Comparison of ENCODE assay signal across 1 cellular context in the genomic region with DNA sequence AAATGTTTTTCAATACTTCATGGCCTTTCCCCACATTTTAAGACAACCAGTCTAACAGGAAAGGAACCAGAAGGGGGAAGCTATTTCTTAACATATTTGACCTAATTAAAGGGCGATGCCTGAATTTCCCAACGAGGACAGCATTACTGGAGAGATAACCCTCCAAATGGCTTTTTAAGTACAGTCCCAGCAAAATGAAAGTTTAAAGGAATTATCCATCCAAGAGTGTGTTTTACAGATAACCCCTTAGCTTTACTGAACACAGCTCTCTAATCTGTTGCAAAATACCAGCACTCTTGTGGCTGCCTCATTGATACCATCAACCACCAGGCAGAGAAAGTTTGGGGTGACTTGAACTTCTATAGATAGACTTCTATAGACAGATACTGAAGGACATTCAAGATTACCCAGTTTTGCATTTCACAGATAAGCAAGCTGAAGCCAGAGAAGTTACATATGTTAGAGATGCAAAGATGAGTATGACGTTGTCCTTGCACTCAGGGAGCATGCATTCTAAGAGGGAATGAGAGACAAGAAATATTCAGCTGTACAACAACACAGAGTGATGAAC.
A peak's percentile ranks its signal among the peaks of the same experiment; 100 is the strongest.
TF ChIP-seq lines count a peak whose summit lies in the region.

No MANE protein-coding gene starts in this region.

TF ChIP-seq in K562, 482 proteins besides CTCF, POLR2A, EP300 and RAD21 (continued from another document and continues in another):
- TF ChIP-seq PKNOX1 (IDR thresholded peaks at IDR 0.05) (no peak), KAT7 (CRISPR knock-in tag; IDR thresholded peaks at IDR 0.05; ENCODE audit: borderline replicate concordance) (no peak), ZNF431 (CRISPR knock-in tag; IDR thresholded peaks at IDR 0.05) (no peak), NR3C1 (CRISPR knock-in tag; IDR thresholded peaks at IDR 0.05) (no peak), HDAC8 (tag; IDR thresholded peaks at IDR 0.05) (no peak), MTA3 (IDR thresholded peaks at IDR 0.05; ENCODE audit: borderline replicate concordance) (0 out of 2 replicates have a peak, but pooled peaks have one; percentile 80), HCFC1 (IDR thresholded peaks at IDR 0.05; ENCODE audit: low read depth, low read length) (no peak), GABPA (tag; conservative IDR thresholded peaks at IDR 0.05; ENCODE audit: low read depth) (peak; percentile 51; the same call in 1 of the 2 replicates), CC2D1A (IDR thresholded peaks at IDR 0.05) (peak; percentile 91; the same call in 1 of the 2 replicates), NONO (IDR thresholded peaks at IDR 0.05; ENCODE audit: low read depth in 2 of 2, low read length in 1 of 2) (peak in 1 of 2 experiments; percentile 36; a peak in 1 of 4 replicates), ZNF224 (CRISPR knock-in tag; IDR thresholded peaks at IDR 0.05) (no peak), POLR2AphosphoS2 (IDR thresholded peaks at IDR 0.05; ENCODE audit: low read length) (no peak), ZNF77 (CRISPR knock-in tag; IDR thresholded peaks at IDR 0.05) (no peak), TAF7 (tag; IDR thresholded peaks at IDR 0.05) (no peak), CSDE1 (IDR thresholded peaks at IDR 0.05) (no peak), KDM1A (IDR thresholded peaks at IDR 0.05) (peak; percentile 93 to 95), HMBOX1 (IDR thresholded peaks at IDR 0.05) (peak; percentile 68; the same call in 1 of the 2 replicates), GTF2E2 (tag; IDR thresholded peaks at IDR 0.05) (no peak), ZNF57 (CRISPR knock-in tag; IDR thresholded peaks at IDR 0.05) (no peak), ZBED1 (IDR thresholded peaks at IDR 0.05) (no peak), CREM (IDR thresholded peaks at IDR 0.05; ENCODE audit: low read depth) (peak; percentile 86), ZNF174 (CRISPR knock-in tag; IDR thresholded peaks at IDR 0.05) (no peak), ZNF668 (CRISPR knock-in tag; IDR thresholded peaks at IDR 0.05) (no peak), SP2 (IDR thresholded peaks at IDR 0.05; ENCODE audit: extremely low read depth, low read depth, low read length, poor library complexity, severe bottlenecking) (no peak), C11orf30 (IDR thresholded peaks at IDR 0.05; ENCODE audit: low read depth) (no peak), ZNF140 (CRISPR knock-in tag; IDR thresholded peaks at IDR 0.05) (no peak), MCM7 (IDR thresholded peaks at IDR 0.05) (no peak), ZNF445 (CRISPR knock-in tag; IDR thresholded peaks at IDR 0.05; ENCODE audit: low read depth) (no peak), FOXA3 (CRISPR knock-in tag; conservative IDR thresholded peaks at IDR 0.05 in 1 of 2, IDR thresholded peaks at IDR 0.05 in 1 of 2) (peak in 1 of 2 experiments; percentile 5; a peak in 2 of 4 replicates), ARID3B (CRISPR knock-in tag; IDR thresholded peaks at IDR 0.05; ENCODE audit: borderline replicate concordance) (no peak), HDAC2 (IDR thresholded peaks at IDR 0.05) (peak; percentile 91), ZNF395 (CRISPR knock-in tag; IDR thresholded peaks at IDR 0.05) (no peak; the same call in 1 of the 2 replicates), SRF (CRISPR knock-in tag; IDR thresholded peaks at IDR 0.05) (no peak), ZBTB9 (CRISPR knock-in tag; IDR thresholded peaks at IDR 0.05) (peak; percentile 41; the same call in 1 of the 2 replicates), FOXJ3 (CRISPR knock-in tag; IDR thresholded peaks at IDR 0.05) (no peak)
- TF ChIP-seq, protein P1, sequence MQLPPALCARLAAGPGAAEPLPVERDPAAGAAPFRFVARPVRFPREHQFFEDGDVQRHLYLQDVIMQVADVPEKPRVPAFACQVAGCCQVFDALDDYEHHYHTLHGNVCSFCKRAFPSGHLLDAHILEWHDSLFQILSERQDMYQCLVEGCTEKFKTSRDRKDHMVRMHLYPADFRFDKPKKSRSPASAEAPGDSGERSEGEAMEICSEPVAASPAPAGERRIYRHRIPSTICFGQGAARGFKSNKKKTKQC (CRISPR knock-in tag; IDR thresholded peaks at IDR 0.05), result no peak
- TF ChIP-seq, protein P2, sequence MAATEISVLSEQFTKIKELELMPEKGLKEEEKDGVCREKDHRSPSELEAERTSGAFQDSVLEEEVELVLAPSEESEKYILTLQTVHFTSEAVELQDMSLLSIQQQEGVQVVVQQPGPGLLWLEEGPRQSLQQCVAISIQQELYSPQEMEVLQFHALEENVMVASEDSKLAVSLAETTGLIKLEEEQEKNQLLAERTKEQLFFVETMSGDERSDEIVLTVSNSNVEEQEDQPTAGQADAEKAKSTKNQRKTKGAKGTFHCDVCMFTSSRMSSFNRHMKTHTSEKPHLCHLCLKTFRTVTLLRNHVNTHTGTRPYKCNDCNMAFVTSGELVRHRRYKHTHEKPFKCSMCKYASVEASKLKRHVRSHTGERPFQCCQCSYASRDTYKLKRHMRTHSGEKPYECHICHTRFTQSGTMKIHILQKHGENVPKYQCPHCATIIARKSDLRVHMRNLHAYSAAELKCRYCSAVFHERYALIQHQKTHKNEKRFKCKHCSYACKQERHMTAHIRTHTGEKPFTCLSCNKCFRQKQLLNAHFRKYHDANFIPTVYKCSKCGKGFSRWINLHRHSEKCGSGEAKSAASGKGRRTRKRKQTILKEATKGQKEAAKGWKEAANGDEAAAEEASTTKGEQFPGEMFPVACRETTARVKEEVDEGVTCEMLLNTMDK (IDR thresholded peaks at IDR 0.05; ENCODE audit: borderline replicate concordance, insufficient read depth, low read depth, low read length, poor library complexity, severe bottlenecking), result no peak
- TF ChIP-seq, protein P3, sequence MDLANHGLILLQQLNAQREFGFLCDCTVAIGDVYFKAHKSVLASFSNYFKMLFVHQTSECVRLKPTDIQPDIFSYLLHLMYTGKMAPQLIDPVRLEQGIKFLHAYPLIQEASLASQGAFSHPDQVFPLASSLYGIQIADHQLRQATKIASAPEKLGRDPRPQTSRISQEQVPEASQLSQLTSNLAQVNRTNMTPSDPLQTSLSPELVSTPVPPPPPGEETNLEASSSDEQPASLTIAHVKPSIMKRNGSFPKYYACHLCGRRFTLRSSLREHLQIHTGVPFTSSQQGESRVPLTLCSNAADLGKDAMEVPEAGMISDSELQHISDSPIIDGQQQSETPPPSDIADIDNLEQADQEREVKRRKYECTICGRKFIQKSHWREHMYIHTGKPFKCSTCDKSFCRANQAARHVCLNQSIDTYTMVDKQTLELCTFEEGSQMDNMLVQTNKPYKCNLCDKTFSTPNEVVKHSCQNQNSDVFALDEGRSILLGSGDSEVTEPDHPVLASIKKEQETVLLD (IDR thresholded peaks at IDR 0.05), result peak; percentile 72; the same call in 1 of the 2 replicates
- TF ChIP-seq, protein P4, sequence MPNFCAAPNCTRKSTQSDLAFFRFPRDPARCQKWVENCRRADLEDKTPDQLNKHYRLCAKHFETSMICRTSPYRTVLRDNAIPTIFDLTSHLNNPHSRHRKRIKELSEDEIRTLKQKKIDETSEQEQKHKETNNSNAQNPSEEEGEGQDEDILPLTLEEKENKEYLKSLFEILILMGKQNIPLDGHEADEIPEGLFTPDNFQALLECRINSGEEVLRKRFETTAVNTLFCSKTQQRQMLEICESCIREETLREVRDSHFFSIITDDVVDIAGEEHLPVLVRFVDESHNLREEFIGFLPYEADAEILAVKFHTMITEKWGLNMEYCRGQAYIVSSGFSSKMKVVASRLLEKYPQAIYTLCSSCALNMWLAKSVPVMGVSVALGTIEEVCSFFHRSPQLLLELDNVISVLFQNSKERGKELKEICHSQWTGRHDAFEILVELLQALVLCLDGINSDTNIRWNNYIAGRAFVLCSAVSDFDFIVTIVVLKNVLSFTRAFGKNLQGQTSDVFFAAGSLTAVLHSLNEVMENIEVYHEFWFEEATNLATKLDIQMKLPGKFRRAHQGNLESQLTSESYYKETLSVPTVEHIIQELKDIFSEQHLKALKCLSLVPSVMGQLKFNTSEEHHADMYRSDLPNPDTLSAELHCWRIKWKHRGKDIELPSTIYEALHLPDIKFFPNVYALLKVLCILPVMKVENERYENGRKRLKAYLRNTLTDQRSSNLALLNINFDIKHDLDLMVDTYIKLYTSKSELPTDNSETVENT (CRISPR knock-in tag; IDR thresholded peaks at IDR 0.05), result no peak
- TF ChIP-seq, protein P5, sequence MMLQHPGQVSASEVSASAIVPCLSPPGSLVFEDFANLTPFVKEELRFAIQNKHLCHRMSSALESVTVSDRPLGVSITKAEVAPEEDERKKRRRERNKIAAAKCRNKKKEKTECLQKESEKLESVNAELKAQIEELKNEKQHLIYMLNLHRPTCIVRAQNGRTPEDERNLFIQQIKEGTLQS (IDR thresholded peaks at IDR 0.05), result peak; percentile 62
- TF ChIP-seq, protein P5 (CRISPR knock-in tag; conservative IDR thresholded peaks at IDR 0.05), result peak; percentile 47; the same call in 1 of the 2 replicates
- TF ChIP-seq, protein P6, sequence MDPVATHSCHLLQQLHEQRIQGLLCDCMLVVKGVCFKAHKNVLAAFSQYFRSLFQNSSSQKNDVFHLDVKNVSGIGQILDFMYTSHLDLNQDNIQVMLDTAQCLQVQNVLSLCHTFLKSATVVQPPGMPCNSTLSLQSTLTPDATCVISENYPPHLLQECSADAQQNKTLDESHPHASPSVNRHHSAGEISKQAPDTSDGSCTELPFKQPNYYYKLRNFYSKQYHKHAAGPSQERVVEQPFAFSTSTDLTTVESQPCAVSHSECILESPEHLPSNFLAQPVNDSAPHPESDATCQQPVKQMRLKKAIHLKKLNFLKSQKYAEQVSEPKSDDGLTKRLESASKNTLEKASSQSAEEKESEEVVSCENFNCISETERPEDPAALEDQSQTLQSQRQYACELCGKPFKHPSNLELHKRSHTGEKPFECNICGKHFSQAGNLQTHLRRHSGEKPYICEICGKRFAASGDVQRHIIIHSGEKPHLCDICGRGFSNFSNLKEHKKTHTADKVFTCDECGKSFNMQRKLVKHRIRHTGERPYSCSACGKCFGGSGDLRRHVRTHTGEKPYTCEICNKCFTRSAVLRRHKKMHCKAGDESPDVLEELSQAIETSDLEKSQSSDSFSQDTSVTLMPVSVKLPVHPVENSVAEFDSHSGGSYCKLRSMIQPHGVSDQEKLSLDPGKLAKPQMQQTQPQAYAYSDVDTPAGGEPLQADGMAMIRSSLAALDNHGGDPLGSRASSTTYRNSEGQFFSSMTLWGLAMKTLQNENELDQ (CRISPR knock-in tag; IDR thresholded peaks at IDR 0.05; ENCODE audit: borderline replicate concordance), result no peak
